Comparison of ENCODE assay signal across 8 cellular contexts in genomic region chrX:49039598-49040375, GRCh38. TPM values are rescaled to one million over a fixed set of nuclear protein-coding genes. Genes with fewer than 3 reads are reported as not detected.
DNase-seq lines count a peak whose midpoint lies in the region; ATAC-seq and TF ChIP-seq lines count a peak whose summit lies in the region.

No MANE protein-coding gene starts in this region.

- peak overlapping the region; percentile 79 to 97 (median 93) for H3K9ac ChIP-seq in BLaER1 treated with 17β-estradiol and CSF1 and Interleukin-3, amounts not matched to agents 10 nM and 100 nM

- peak overlapping the region in 10 of 11 experiments; percentile 51 to 99 (median 94); a peak in 21 of 22 replicates for H3K27ac ChIP-seq in BLaER1 treated with 17β-estradiol and CSF1 and Interleukin-3, amounts not matched to agents 10 nM and 100 nM
- H3K27ac ChIP-seq in upper lobe of right lung: peak overlapping the region; percentile 65

- no peaks in the 10 kb centered on the region for H3K9me3 Mint-ChIP-seq in activated naive CD8-positive, alpha-beta T cell treated with anti-CD3 and anti-CD28 coated beads for 36 hours
- no peaks in the 10 kb centered on the region for H3K9me3 Mint-ChIP-seq in osteocyte (ENCODE audit: unreplicated experiment)

- H3K9me3 ChIP-seq in BLaER1 treated with 17β-estradiol and CSF1 and Interleukin-3, amounts not matched to agents 10 nM and 100 nM (replicated peaks in 1 of 11): peaks cover 0 to 23% (median 2%) of the 10 kb centered on the region in 11 experiments; a peak in 7 of 22 replicates
- no peaks in the 10 kb centered on the region for H3K9me3 ChIP-seq in upper lobe of right lung

- peak overlapping the region; percentile 65 for H3K27ac Mint-ChIP-seq in activated naive CD8-positive, alpha-beta T cell treated with anti-CD3 and anti-CD28 coated beads for 36 hours
- H3K27ac Mint-ChIP-seq in osteocyte (ENCODE audit: unreplicated experiment): peak overlapping the region; percentile 98

- H3K4me3 Mint-ChIP-seq in activated naive CD8-positive, alpha-beta T cell treated with anti-CD3 and anti-CD28 coated beads for 36 hours: peak overlapping the region; percentile 47
- peak overlapping the region; percentile 91 for H3K4me3 Mint-ChIP-seq in osteocyte (ENCODE audit: unreplicated experiment)

- no peaks in the 10 kb centered on the region for H3K27me3 Mint-ChIP-seq in activated naive CD8-positive, alpha-beta T cell treated with anti-CD3 and anti-CD28 coated beads for 36 hours
- H3K27me3 Mint-ChIP-seq in osteocyte (ENCODE audit: unreplicated experiment): no peaks in the 10 kb centered on the region

- H4K20me1 ChIP-seq in BLaER1 treated with 17β-estradiol and CSF1 and Interleukin-3, amounts not matched to agents 10 nM and 100 nM: peaks cover 0 to 17% (median 0%) of the 10 kb centered on the region in 11 experiments; a peak in 3 of 22 replicates

- peak overlapping the region in 9 of 10 experiments; percentile 32 to 89 (median 81); a peak in 16 of 20 replicates for H3K4me3 ChIP-seq in BLaER1 treated with 17β-estradiol and CSF1 and Interleukin-3, amounts not matched to agents 10 nM and 100 nM
- peak overlapping the region; percentile 75 for H3K4me3 ChIP-seq in upper lobe of right lung

- peaks cover 5% of the 10 kb centered on the region for H3K36me3 Mint-ChIP-seq in activated naive CD8-positive, alpha-beta T cell treated with anti-CD3 and anti-CD28 coated beads for 36 hours
- peaks cover 22% of the 10 kb centered on the region for H3K36me3 Mint-ChIP-seq in osteocyte (ENCODE audit: unreplicated experiment)

- peaks cover 0 to 32% (median 19%) of the 10 kb centered on the region in 11 experiments; a peak in 14 of 22 replicates for H3K27me3 ChIP-seq in BLaER1 treated with 17β-estradiol and CSF1 and Interleukin-3, amounts not matched to agents 10 nM and 100 nM
- H3K27me3 ChIP-seq in upper lobe of right lung: no peaks in the 10 kb centered on the region

- peaks cover 28% of the 10 kb centered on the region for H3K4me1 Mint-ChIP-seq in activated naive CD8-positive, alpha-beta T cell treated with anti-CD3 and anti-CD28 coated beads for 36 hours
- peaks cover 33% of the 10 kb centered on the region for H3K4me1 Mint-ChIP-seq in osteocyte (ENCODE audit: unreplicated experiment)

- peak overlapping the region; percentile 71 to 91 (median 86) for H3K4me2 ChIP-seq in BLaER1 treated with 17β-estradiol and CSF1 and Interleukin-3, amounts not matched to agents 10 nM and 100 nM

- H3K36me3 ChIP-seq in BLaER1 treated with 17β-estradiol and CSF1 and Interleukin-3, amounts not matched to agents 10 nM and 100 nM: peaks cover 27 to 45% (median 38%) of the 10 kb centered on the region in 11 experiments
- H3K36me3 ChIP-seq in upper lobe of right lung: peaks cover 32% of the 10 kb centered on the region

- intact Hi-C loops in Right ventricle myocardium superior (cut with DNase I) (loop anchor here (10.0 kb wide), 1 partner anchor 65 kb away; the partner anchor contains the start of gene KCND1), upper lobe of right lung (cut with DNase I) (no loop called here)

- DNase-seq in HT-29 (ENCODE audit: low spot score) (peak; percentile 74), SIG-M5 (lab: John Stamatoyannopoulos, UW) (peak; percentile 53), Right ventricle myocardium superior (peak; percentile 72), osteocyte (ENCODE audit: extremely low spot score, unreplicated experiment) (peak; percentile 88), upper lobe of right lung (peak; percentile 81)
- peak; percentile 40 for DNase-seq in activated naive CD8-positive, alpha-beta T cell treated with anti-CD3 and anti-CD28 coated beads for 36 hours

- peaks cover 39 to 49% (median 42%) of the 10 kb centered on the region in 10 experiments for H3K4me1 ChIP-seq in BLaER1 treated with 17β-estradiol and CSF1 and Interleukin-3, amounts not matched to agents 10 nM and 100 nM
- peaks cover 20% of the 10 kb centered on the region for H3K4me1 ChIP-seq in upper lobe of right lung

- ATAC-seq in Right ventricle myocardium superior (ENCODE audit: poor library complexity) (peak; percentile 21), upper lobe of right lung (peak; percentile 44), GM18520 (IDR thresholded peaks at IDR 0.05; ENCODE audit: unreplicated experiment) (no peak)

- TF ChIP-seq CTCF in osteocyte (IDR thresholded peaks at IDR 0.05) (no peak), upper lobe of right lung (IDR thresholded peaks at IDR 0.05) (no peak)

RNA-seq across cellular contexts. Expression of gene TFE3, which starts 3.4 kb away (rescaled TPM):
- total RNA-seq in HT-29 (2014; rRNA removed; shearing (Covaris generic)): 46.6 and 53.6 TPM in 2 replicates
- 10 to 100 TPM; 21.0 to 23.3 TPM for total RNA-seq in activated naive CD8-positive, alpha-beta T cell treated with anti-CD3 and anti-CD28 coated beads for 36 hours
- total RNA-seq in Right ventricle myocardium superior: 19.3 TPM
- total RNA-seq in osteocyte: 44.7 and 51.8 TPM in 2 replicates
- 62.4 TPM for total RNA-seq in upper lobe of right lung

RNA-seq across cellular contexts. Expression of gene CCDC120, which starts 19.0 kb away (rescaled TPM):
- total RNA-seq in HT-29 (2014; rRNA removed; shearing (Covaris generic)): 10.6 and 12.6 TPM in 2 replicates
- 1 to 10 TPM; 3.7 to 4.3 TPM for total RNA-seq in activated naive CD8-positive, alpha-beta T cell treated with anti-CD3 and anti-CD28 coated beads for 36 hours
- total RNA-seq in Right ventricle myocardium superior: 1.2 TPM
- total RNA-seq in osteocyte: 8.5 and 9.6 TPM in 2 replicates
- 10.8 TPM for total RNA-seq in upper lobe of right lung

RNA-seq across cellular contexts. Expression of gene PRAF2, which starts 34.0 kb away (rescaled TPM):
- 0.15 and 0.57 TPM in 2 replicates for total RNA-seq in HT-29 (2014; rRNA removed; shearing (Covaris generic))
- total RNA-seq in activated naive CD8-positive, alpha-beta T cell treated with anti-CD3 and anti-CD28 coated beads for 36 hours: 10 to 100 TPM; 10.1 to 11.9 TPM
- total RNA-seq in Right ventricle myocardium superior (6.9 TPM), osteocyte (55.3 and 58.5 TPM in 2 replicates), upper lobe of right lung (17.3 TPM)

RNA-seq across cellular contexts. Expression of gene GRIPAP1, which starts 37.7 kb away (rescaled TPM):
- total RNA-seq in HT-29 (2014; rRNA removed; shearing (Covaris generic)): 24.6 and 26.4 TPM in 2 replicates
- 10 to 100 TPM; 53.7 to 54.3 TPM for total RNA-seq in activated naive CD8-positive, alpha-beta T cell treated with anti-CD3 and anti-CD28 coated beads for 36 hours
- total RNA-seq in Right ventricle myocardium superior (17.7 TPM), osteocyte (42.2 and 48.5 TPM in 2 replicates), upper lobe of right lung (52.8 TPM)

RNA-seq across cellular contexts. Expression of gene WDR45, which starts 39.9 kb away (rescaled TPM):
- 46.5 and 65.5 TPM in 2 replicates for total RNA-seq in HT-29 (2014; rRNA removed; shearing (Covaris generic))
- 10 to 100 TPM; 23.7 to 31.1 TPM for total RNA-seq in activated naive CD8-positive, alpha-beta T cell treated with anti-CD3 and anti-CD28 coated beads for 36 hours
- total RNA-seq in Right ventricle myocardium superior (79.0 TPM), osteocyte (91.3 and 95.8 TPM in 2 replicates), upper lobe of right lung (63.2 TPM)
